In genomic region chr12:72288911-72289310, GRCh38 we compare ENCODE assay signal across 17 cellular contexts. TPM values are rescaled to one million over a fixed set of nuclear protein-coding genes. Genes with fewer than 3 reads are reported as not detected.
DNase-seq lines count a peak whose midpoint lies in the region; FAIRE-seq and TF ChIP-seq lines count a peak whose summit lies in the region.
"Had no signal": no experiment of that assay in that cellular context is flagged by ENCODE, and none has a peak within 500 bp of the region (broad histone marks: within the 10 kb centered on the region; RNA-seq: fewer than 3 reads in every experiment).

No MANE protein-coding gene starts in this region.

- H3K4me3 Mint-ChIP-seq in HFFc6 (no peak overlapping the region), nephron (no peak overlapping the region)
- H3K4me3 Mint-ChIP-seq: CD4-positive, alpha-beta memory T cell; GM23338 had no signal

- H3K9me3 Mint-ChIP-seq in HFFc6 = peaks cover 14% of the 10 kb centered on the region
- peaks cover 2% of the 10 kb centered on the region for H3K9me3 Mint-ChIP-seq in nephron
- H3K9me3 Mint-ChIP-seq: GM23338 had no signal

- H3K4me3 ChIP-seq in kidney (ENCODE audit: low read length in 2 of 2) = no peak overlapping the region
- H3K4me3 ChIP-seq: GM23338 had no signal

- peaks cover 93% of the 10 kb centered on the region for H3K4me1 Mint-ChIP-seq in HFFc6 (ENCODE audit: low read depth)
- no peaks in the 10 kb centered on the region for H3K4me1 Mint-ChIP-seq in nephron
- H3K4me1 Mint-ChIP-seq: CD4-positive, alpha-beta memory T cell had no signal

- no peaks in the 10 kb centered on the region for H3K36me3 ChIP-seq in kidney (ENCODE audit: control insufficient read depth in 1 of 2, insufficient read depth in 2 of 2, low read length in 2 of 2)
- H3K36me3 ChIP-seq: BE2C had no signal

- H3K27ac Mint-ChIP-seq in HFFc6 = peak overlapping the region; percentile 58
- H3K27ac Mint-ChIP-seq in nephron = peak overlapping the region in 2 of 3 experiments; percentile 41 to 80
- H3K27ac Mint-ChIP-seq: CD4-positive, alpha-beta memory T cell; GM23338 had no signal

- no peaks in the 10 kb centered on the region for H3K9me3 ChIP-seq in kidney (ENCODE audit: control insufficient read depth in 1 of 2, low read length in 2 of 2)
- H3K9me3 ChIP-seq: BE2C had no signal

- TF ChIP-seq CTCF in HFFc6 (IDR thresholded peaks at IDR 0.05) (no peak), nephron (IDR thresholded peaks at IDR 0.05; ENCODE audit: unreplicated experiment in 3 of 3) (no peak), kidney (IDR thresholded peaks at IDR 0.05; ENCODE audit: borderline replicate concordance, extremely low read depth, insufficient read depth) (no peak)

- peaks cover 83% of the 10 kb centered on the region for H3K36me3 Mint-ChIP-seq in HFFc6 (ENCODE audit: low read depth)
- peaks cover 14% of the 10 kb centered on the region for H3K36me3 Mint-ChIP-seq in nephron (ENCODE audit: low read depth)
- H3K36me3 Mint-ChIP-seq: CD4-positive, alpha-beta memory T cell had no signal

- H3K27me3 Mint-ChIP-seq in HFFc6 (ENCODE audit: insufficient read depth) (no peaks in the 10 kb centered on the region), nephron (ENCODE audit: low read depth) (no peaks in the 10 kb centered on the region)
- H3K27me3 Mint-ChIP-seq: CD4-positive, alpha-beta memory T cell had no signal

- intact Hi-C loops in kidney (cut with DNase I) = no loop called here

- H3K27ac ChIP-seq in kidney (ENCODE audit: low read depth in 2 of 2, low read length in 2 of 2) = peak overlapping the region in 1 of 2 donors; percentile 28
- H3K27ac ChIP-seq: C4-2B had no signal

- DNase-seq in HFFc6 (no peak), MV-4-11 (lab: John Stamatoyannopoulos, UW) (peak; percentile 31), kidney (no peak), hippocampal formation (lab: John Stamatoyannopoulos, UW) (no peak), NCI-H2081 (lab: John Stamatoyannopoulos, UW) (no peak)
- DNase-seq: BE2C; CD4-positive, alpha-beta memory T cell; DND-41; GDM1; H7 had no signal

- H3K4me1 ChIP-seq in kidney (ENCODE audit: control insufficient read depth in 1 of 2, insufficient read depth in 1 of 2, low read depth in 1 of 2, low read length in 2 of 2) = peaks cover 0 to 10% of the 10 kb centered on the region in 2 donors
- H3K4me1 ChIP-seq: BE2C had no signal

- no peak overlapping the region for H3K9ac ChIP-seq in kidney (ENCODE audit: low read length in 2 of 2)

- FAIRE-seq in endometrium (lab: Jason Lieb, UNC) = peak; percentile 94
- no peak for FAIRE-seq in kidney (lab: Jason Lieb, UNC)
- FAIRE-seq: A204.1, D721Med, GM12892 had no signal

RNA-seq across cellular contexts. Expression of gene TRHDE, which starts 16.7 kb away (rescaled TPM):
- total RNA-seq in HFFc6 (2021; fragmentation: NEBNext Ultra II Directional; extraction: Animal tissue kit (Norgen Biotek cat#: 25700)) = 100 to 1,000 TPM in 2 of 6 experiments, 10 to 100 TPM in 4; 65.7 to 106 (median 93.3) TPM
- total RNA-seq in kidney = 18.6 TPM
- polyA plus RNA-seq in kidney (ENCODE audit: insufficient read depth, low read depth, low replicate concordance) = 1.6 TPM
- total RNA-seq: CD4-positive, alpha-beta memory T cell had no signal
- polyA plus RNA-seq: CD4-positive, alpha-beta memory T cell had no signal
